ENCODE assay signal across 1 cellular context in the genomic region with DNA sequence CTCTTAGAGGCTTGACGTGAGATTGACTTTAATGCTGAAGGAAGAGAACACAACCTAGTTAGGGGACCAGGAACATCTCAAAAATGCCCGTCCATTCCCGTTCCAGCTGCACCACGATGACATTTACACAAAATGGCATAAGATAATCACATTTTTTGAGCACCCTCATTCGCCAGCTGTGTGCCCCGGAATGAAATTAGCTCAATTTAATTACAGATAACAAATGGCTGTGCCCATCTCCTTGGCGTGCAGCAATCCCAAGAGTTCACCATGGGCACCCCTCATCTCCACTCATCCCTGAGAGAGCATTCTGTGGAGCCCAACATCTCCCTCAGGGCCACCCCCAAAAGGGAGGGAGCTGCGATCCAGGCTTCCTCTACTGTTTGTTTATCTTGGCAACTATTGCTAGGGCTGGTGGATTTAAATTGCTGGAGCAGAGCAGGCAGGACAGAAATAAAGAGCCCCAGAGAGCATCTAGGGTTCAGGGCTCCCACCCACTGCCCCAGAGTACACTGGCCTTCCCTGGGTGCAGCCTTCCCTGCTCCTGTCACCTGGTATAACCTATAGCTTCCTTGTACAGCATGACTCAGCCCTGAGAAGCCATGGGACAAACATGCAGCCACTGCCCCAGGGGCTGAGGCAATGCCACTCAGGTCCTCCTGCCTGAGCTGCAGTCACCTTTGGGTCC.
TF ChIP-seq lines count a peak whose summit lies in the region.

No MANE protein-coding gene starts in this region.

TF ChIP-seq in SK-N-SH, 30 proteins besides CTCF, POLR2A, EP300 and RAD21 (continued from another document):
- TF ChIP-seq NFIC (IDR thresholded peaks at IDR 0.05; ENCODE audit: borderline replicate concordance) (0 out of 2 replicates have a peak, but pooled peaks have one; percentile 23), NRF1 (IDR thresholded peaks at IDR 0.05; ENCODE audit: low read depth, low read length) (no peak), GATA2 (CRISPR knock-in tag; IDR thresholded peaks at IDR 0.05) (peak; percentile 63; the same call in 1 of the 2 replicates)
TF ChIP-seq in SK-N-SH: peak in this region for 5.
